In the genomic region with DNA sequence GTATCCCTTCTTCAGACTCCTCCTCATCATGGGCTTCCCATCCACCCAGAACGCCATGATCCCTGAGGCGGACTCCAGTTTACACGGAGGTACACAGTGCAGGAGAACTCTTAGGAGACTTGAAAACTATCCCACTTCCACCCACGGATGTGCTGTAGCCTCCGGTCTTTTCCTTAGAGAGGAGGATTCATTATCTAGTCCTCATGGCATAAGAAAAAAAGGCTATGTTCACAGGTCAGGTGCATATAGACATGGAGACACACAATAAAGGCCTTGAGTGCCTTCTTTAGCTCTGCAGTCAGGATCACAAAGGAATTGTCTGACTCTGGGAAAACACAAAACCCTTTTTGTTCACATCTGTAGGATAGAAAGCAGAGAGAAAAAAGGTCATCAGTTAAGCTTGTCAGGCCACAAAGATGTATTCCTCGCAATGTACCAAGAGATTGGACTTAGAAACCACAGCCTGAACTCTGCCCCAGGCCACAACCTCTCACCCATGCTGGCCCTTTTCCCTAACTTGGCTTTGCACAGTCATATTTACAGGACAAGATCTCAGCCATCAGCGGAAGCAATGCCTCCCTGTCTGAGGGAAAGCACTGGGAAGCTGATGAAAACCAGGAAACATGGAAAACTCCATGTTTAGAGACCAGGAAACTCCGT, we compare ENCODE assay signal across 17 cellular contexts. TPM values are rescaled to one million over a fixed set of nuclear protein-coding genes. Genes with fewer than 3 reads are reported as not detected.
"Had no signal": no experiment of that assay in that cellular context is flagged by ENCODE, and none has a peak within 500 bp of the region (broad histone marks: within the 10 kb centered on the region; RNA-seq: fewer than 3 reads in every experiment).

No MANE protein-coding gene starts in this region.

- DNase-seq: activated B cell treated with CpG ODN at 0.5 μM for 24 hours; activated CD4-positive, alpha-beta T cell treated with anti-CD3 and anti-CD28 coated beads, Interleukin-2, amount 10 ng/mL, durations not matched to agents 7 days and 5 days; activated CD8-positive, alpha-beta memory T cell treated with anti-CD3 and anti-CD28 coated beads for 24 hours; activated gamma-delta T cell treated with Interleukin-2 at 50 U/mL for 16 hours; activated naive CD8-positive, alpha-beta T cell treated with anti-CD3 and anti-CD28 coated beads, Interleukin-2, amount 10 ng/mL, durations not matched to agents 7 days and 5 days; aorta; dermis blood vessel endothelial cell; erythroblast; ovary; retina; stimulated activated CD4-positive, alpha-beta T cell treated with anti-CD3 and anti-CD28 coated beads, Interleukin-15, amount 100 ng/mL, for 24 hours; stimulated activated CD4-positive, alpha-beta T cell treated with anti-CD3 and anti-CD28 coated beads, Interleukin-4, amount 100 ng/mL, for 24 hours; stimulated activated naive CD4-positive, alpha-beta T cell; SW 1271 had no signal

- H3K9me3 Mint-ChIP-seq: activated B cell treated with CpG ODN at 0.5 μM for 24 hours; activated CD4-positive, alpha-beta T cell treated with anti-CD3 and anti-CD28 coated beads, Interleukin-2, amount 10 ng/mL, durations not matched to agents 7 days and 5 days; activated naive CD8-positive, alpha-beta T cell treated with anti-CD3 and anti-CD28 coated beads, Interleukin-2, amount 10 ng/mL, durations not matched to agents 7 days and 5 days had no signal

- H3K4me3 Mint-ChIP-seq: activated B cell treated with CpG ODN at 0.5 μM for 24 hours; activated CD4-positive, alpha-beta T cell treated with anti-CD3 and anti-CD28 coated beads, Interleukin-2, amount 10 ng/mL, durations not matched to agents 7 days and 5 days; activated naive CD8-positive, alpha-beta T cell treated with anti-CD3 and anti-CD28 coated beads, Interleukin-2, amount 10 ng/mL, durations not matched to agents 7 days and 5 days; mesothelial cell of epicardium; type B pancreatic cell had no signal

- H3K36me3 ChIP-seq: ovary, SJSA1 had no signal

- H3K4me1 Mint-ChIP-seq: activated B cell treated with CpG ODN at 0.5 μM for 24 hours; activated CD4-positive, alpha-beta T cell treated with anti-CD3 and anti-CD28 coated beads, Interleukin-2, amount 10 ng/mL, durations not matched to agents 7 days and 5 days; activated naive CD8-positive, alpha-beta T cell treated with anti-CD3 and anti-CD28 coated beads, Interleukin-2, amount 10 ng/mL, durations not matched to agents 7 days and 5 days; mesothelial cell of epicardium had no signal

- H3K4me3 ChIP-seq: ovary, SJSA1 had no signal

- H3K27me3 Mint-ChIP-seq: activated CD4-positive, alpha-beta T cell treated with anti-CD3 and anti-CD28 coated beads, Interleukin-2, amount 10 ng/mL, durations not matched to agents 7 days and 5 days; activated naive CD8-positive, alpha-beta T cell treated with anti-CD3 and anti-CD28 coated beads, Interleukin-2, amount 10 ng/mL, durations not matched to agents 7 days and 5 days; type B pancreatic cell had no signal

- H3K27ac ChIP-seq: ovary, SJSA1 had no signal

- H3K9me3 ChIP-seq: ovary, SJSA1 had no signal

- H3K27ac Mint-ChIP-seq: activated B cell treated with CpG ODN at 0.5 μM for 24 hours; activated CD4-positive, alpha-beta T cell treated with anti-CD3 and anti-CD28 coated beads, Interleukin-2, amount 10 ng/mL, durations not matched to agents 7 days and 5 days; activated naive CD8-positive, alpha-beta T cell treated with anti-CD3 and anti-CD28 coated beads, Interleukin-2, amount 10 ng/mL, durations not matched to agents 7 days and 5 days; mesothelial cell of epicardium; type B pancreatic cell had no signal

- H3K36me3 Mint-ChIP-seq: activated naive CD8-positive, alpha-beta T cell treated with anti-CD3 and anti-CD28 coated beads, Interleukin-2, amount 10 ng/mL, durations not matched to agents 7 days and 5 days; mesothelial cell of epicardium; type B pancreatic cell had no signal

- H3K4me1 ChIP-seq: SJSA1 had no signal

RNA-seq across cellular contexts. Expression of gene CRP, which starts 9.0 kb away (rescaled TPM):
- polyA plus RNA-seq: ovary had no signal
